ENCODE assay signal across 35 cellular contexts in genomic region chr6:167087857-167088256, GRCh38. TPM values are rescaled to one million over a fixed set of nuclear protein-coding genes. Genes with fewer than 3 reads are reported as not detected.
"Had no signal": no experiment of that assay in that cellular context is flagged by ENCODE, and none has a peak within 500 bp of the region (broad histone marks: within the 10 kb centered on the region; RNA-seq: fewer than 3 reads in every experiment).

No MANE protein-coding gene starts in this region.

- H3K4me3 Mint-ChIP-seq: naive thymus-derived CD4-positive, alpha-beta T cell; natural killer cell; nephron; neural progenitor cell; stimulated activated memory B cell treated with anti-CD40 and anti-IgM and Interleukin-4, amounts not matched to agents 10 μg/mL and 1 μg/mL and 100 μg/mL, for 72 hours; stimulated activated naive CD8-positive, alpha-beta T cell treated with anti-CD3 and anti-CD28 coated beads, Interleukin-15, amount 100 ng/mL, for 72 hours had no signal

- H3K4me1 Mint-ChIP-seq: neural progenitor cell had no signal

- H3K4me3 ChIP-seq: neural progenitor cell, ovary, psoas muscle, skin epidermis, smooth muscle cell, spleen, suprapubic skin, testis, tibial artery, upper lobe of left lung, uterus had no signal

- H3K27ac Mint-ChIP-seq: naive thymus-derived CD4-positive, alpha-beta T cell; natural killer cell; nephron; neural progenitor cell; progenitor cell of endocrine pancreas; stimulated activated memory B cell treated with anti-CD40 and anti-IgM and Interleukin-4, amounts not matched to agents 10 μg/mL and 1 μg/mL and 100 μg/mL, for 72 hours; stimulated activated naive CD8-positive, alpha-beta T cell treated with anti-CD3 and anti-CD28 coated beads, Interleukin-15, amount 100 ng/mL, for 72 hours had no signal

- H3K79me2 ChIP-seq: parathyroid adenoma had no signal

- H3K9me3 ChIP-seq: ovary, psoas muscle, suprapubic skin, testis had no signal

- H3K27me3 Mint-ChIP-seq: stimulated activated memory B cell treated with anti-CD40 and anti-IgM and Interleukin-4, amounts not matched to agents 10 μg/mL and 1 μg/mL and 100 μg/mL, for 72 hours; stimulated activated naive CD8-positive, alpha-beta T cell treated with anti-CD3 and anti-CD28 coated beads, Interleukin-15, amount 100 ng/mL, for 72 hours had no signal

- H3K27ac ChIP-seq: neural progenitor cell, ovary, parathyroid adenoma, psoas muscle, skin epidermis, spleen, suprapubic skin, testis, tibial artery, upper lobe of left lung, uterus had no signal

- H3K9ac ChIP-seq: neural progenitor cell, parathyroid adenoma had no signal

- H2AFZ ChIP-seq: neural progenitor cell, parathyroid adenoma had no signal

- ATAC-seq: naive thymus-derived CD4-positive, alpha-beta T cell; natural killer cell; psoas muscle; right cardiac atrium; sciatic nerve; stimulated activated memory B cell treated with anti-CD40 and anti-IgM and Interleukin-4, amounts not matched to agents 10 μg/mL and 1 μg/mL and 100 μg/mL, for 72 hours; stimulated activated naive CD8-positive, alpha-beta T cell treated with anti-CD3 and anti-CD28 coated beads, Interleukin-15, amount 100 ng/mL, for 72 hours; stimulated activated naive CD8-positive, alpha-beta T cell treated with anti-CD3 and anti-CD28 coated beads, Interleukin-15, Interleukin-2, amounts not matched to agents 100 U/mL and 50 U/mL, for 24 hours had no signal

- DNase-seq: naive thymus-derived CD4-positive, alpha-beta T cell; natural killer cell; occipital lobe; ovary; posterior cingulate gyrus; psoas muscle; right cardiac atrium; spleen; stimulated activated CD4-positive, alpha-beta T cell treated with anti-CD3 and anti-CD28 coated beads, Interleukin-12 subunit alpha, Interleukin-12 subunit beta, amount 100 ng/mL, for 4 hours; stimulated activated CD4-positive, alpha-beta T cell treated with anti-CD3 and anti-CD28 coated beads, Interleukin-1b, Interleukin-23, amount 100 ng/mL, for 48 hours; stimulated activated CD4-positive, alpha-beta T cell treated with anti-CD3 and anti-CD28 coated beads, Interleukin-4, amount 100 ng/mL, for 1 hour; stimulated activated CD4-positive, alpha-beta T cell treated with anti-CD3 and anti-CD28 coated beads, Interleukin-4, amount 100 ng/mL, for 4 hours; stimulated activated CD8-positive, alpha-beta memory T cell treated with anti-CD3 and anti-CD28 coated beads, Interleukin-4, amount 100 ng/mL, for 48 hours; stimulated activated naive CD4-positive, alpha-beta T cell; stimulated activated naive CD8-positive, alpha-beta T cell treated with anti-CD3 and anti-CD28 coated beads, Interleukin-15, amount 100 ng/mL, for 72 hours; stimulated activated naive CD8-positive, alpha-beta T cell treated with anti-CD3 and anti-CD28 coated beads, Interleukin-15, Interleukin-2, amounts not matched to agents 100 U/mL and 50 U/mL, for 24 hours; substantia nigra; testis; tibial artery; trophoblast cell; upper lobe of left lung; uterus had no signal

- H3K4me2 ChIP-seq: neural progenitor cell, smooth muscle cell had no signal

- H3K27me3 ChIP-seq: neural progenitor cell, ovary, spleen, suprapubic skin, testis, tibial artery, upper lobe of left lung, uterus had no signal

- H3K36me3 Mint-ChIP-seq: neural progenitor cell had no signal

- H3K36me3 ChIP-seq: neural progenitor cell, ovary, spleen, suprapubic skin, tibial artery, upper lobe of left lung, uterus had no signal

- H3K4me1 ChIP-seq: neural progenitor cell, parathyroid adenoma, psoas muscle, testis, tibial artery, uterus had no signal

RNA-seq across cellular contexts. Expression of gene CCR6, which starts 35.0 kb away (rescaled TPM):
- total RNA-seq: occipital lobe, osteoblast, ovary, progenitor cell of endocrine pancreas, psoas muscle, renal cortical epithelial cell, right cardiac atrium, sciatic nerve, smooth muscle cell, urinary bladder, uterus had no signal
- polyA plus RNA-seq: neural cell, right cardiac atrium, smooth muscle cell had no signal
